8 cellular contexts compared by ENCODE assay signal in genomic region chr1:212186427-212187207, GRCh38.
DNase-seq lines count a peak whose midpoint lies in the region; ATAC-seq and TF ChIP-seq lines count a peak whose summit lies in the region.

No MANE protein-coding gene starts in this region.

- H3K36me3 Mint-ChIP-seq in activated CD4-positive, alpha-beta T cell treated with anti-CD3 and anti-CD28 coated beads for 36 hours (ENCODE audit: low read depth): no peaks in the 10 kb centered on the region

- ATAC-seq in activated CD4-positive, alpha-beta T cell treated with anti-CD3 and anti-CD28 coated beads for 36 hours: peak; percentile 59
- peak; percentile 99 for ATAC-seq in HG02588 (IDR thresholded peaks at IDR 0.05; ENCODE audit: unreplicated experiment)

- DNase-seq in activated CD4-positive, alpha-beta T cell treated with anti-CD3 and anti-CD28 coated beads for 36 hours: no peak
- DNase-seq in activated CD4-positive, alpha-beta T cell treated with anti-CD3 and anti-CD28 coated beads, Interleukin-2, amount 50 U/mL, for 4 hours: no peak
- peak; percentile 78 for DNase-seq in NB4 (ENCODE audit: low read depth)
- peak; percentile 28 for DNase-seq in hepatic stellate cell (ENCODE audit: low spot score)
- DNase-seq in epidermal melanocyte (ENCODE audit: insufficient read length, low spot score): no peak
- DNase-seq in inferior parietal cortex (ENCODE audit: extremely low spot score): no peak
- DNase-seq in NCI-H2171 (lab: John Stamatoyannopoulos, UW): no peak

- intact Hi-C loops in activated CD4-positive, alpha-beta T cell treated with anti-CD3 and anti-CD28 coated beads for 36 hours (cut with DNase I, micrococcal nuclease): no loop called here

- CTCF ChIA-PET in activated CD4-positive, alpha-beta T cell treated with anti-CD3 and anti-CD28 coated beads for 36 hours (lab: Charles Lee): no interaction called here

- H3K27me3 Mint-ChIP-seq in activated CD4-positive, alpha-beta T cell treated with anti-CD3 and anti-CD28 coated beads for 36 hours: no peaks in the 10 kb centered on the region

- no peaks in the 10 kb centered on the region for H3K9me3 Mint-ChIP-seq in activated CD4-positive, alpha-beta T cell treated with anti-CD3 and anti-CD28 coated beads for 36 hours (ENCODE audit: low read depth)

- H3K4me1 Mint-ChIP-seq in activated CD4-positive, alpha-beta T cell treated with anti-CD3 and anti-CD28 coated beads for 36 hours: peaks cover 19% of the 10 kb centered on the region

- H3K4me3 Mint-ChIP-seq in activated CD4-positive, alpha-beta T cell treated with anti-CD3 and anti-CD28 coated beads for 36 hours: no peak overlapping the region

- no peak for TF ChIP-seq POLR2A in NB4 (IDR thresholded peaks at IDR 0.05; ENCODE audit: extremely low read depth, insufficient read length)

- peak overlapping the region; percentile 8 for H3K27ac Mint-ChIP-seq in activated CD4-positive, alpha-beta T cell treated with anti-CD3 and anti-CD28 coated beads for 36 hours

- H3K4me3 ChIP-seq in NB4 (ENCODE audit: low read depth, low read length): peak overlapping the region; percentile 4

- no peak for TF ChIP-seq CTCF in NB4 (IDR thresholded peaks at IDR 0.05; ENCODE audit: low read depth, low read length)

- POLR2A ChIA-PET in activated CD4-positive, alpha-beta T cell treated with anti-CD3 and anti-CD28 coated beads for 36 hours (lab: Charles Lee): no interaction called here

Comparison
In these comparisons a context has a peak if more than half of its experiments do, and no peak if none do; other contexts are left out.
1. DNase-seq: peak in NB4 (single experiment) and hepatic stellate cell (single experiment); none in activated CD4-positive, alpha-beta T cell treated with anti-CD3 and anti-CD28 coated beads for 36 hours (single experiment), activated CD4-positive, alpha-beta T cell treated with anti-CD3 and anti-CD28 coated beads, Interleukin-2, amount 50 U/mL, for 4 hours (0 of 2), epidermal melanocyte (single experiment), inferior parietal cortex (single experiment) and NCI-H2171 (single experiment).